8 cellular contexts compared by ENCODE assay signal in genomic region chr1:223133824-223134435, GRCh38. TPM values are rescaled to one million over a fixed set of nuclear protein-coding genes. Genes with fewer than 3 reads are reported as not detected.
A peak's percentile ranks its signal among the peaks of the same experiment; 100 is the strongest.
DNase-seq lines count a peak whose midpoint lies in the region; ATAC-seq and TF ChIP-seq lines count a peak whose summit lies in the region.

No MANE protein-coding gene starts in this region.

- no peak for TF ChIP-seq EP300 in neural cell (conservative IDR thresholded peaks at IDR 0.05; ENCODE audit: poor library complexity, severe bottlenecking)

- H3K9ac ChIP-seq in neural cell (ENCODE audit: low read length) = no peak overlapping the region

- no peaks in the 10 kb centered on the region; the same call in 1 of the 3 replicates for H3K9me3 Mint-ChIP-seq in GM23338

- H4K20me1 ChIP-seq in GM23338 (replicated peaks; ENCODE audit: insufficient read depth) = no peaks in the 10 kb centered on the region
- H4K20me1 ChIP-seq in neural cell (ENCODE audit: insufficient read depth) = no peaks in the 10 kb centered on the region

- H3K9me3 ChIP-seq in neural cell (ENCODE audit: low read length) = no peaks in the 10 kb centered on the region

- peaks cover 34% of the 10 kb centered on the region for H3K4me1 ChIP-seq in GM23338 (ENCODE audit: insufficient read depth)

- TF ChIP-seq RAD21 in neural cell (conservative IDR thresholded peaks at IDR 0.05) = peak; percentile 86

- H3K79me2 ChIP-seq in GM23338 (replicated peaks; ENCODE audit: insufficient read depth) (no peaks in the 10 kb centered on the region), neural cell (replicated peaks; ENCODE audit: insufficient read depth, low read length) (no peaks in the 10 kb centered on the region)

- H3F3A ChIP-seq in GM23338 (replicated peaks; ENCODE audit: low read depth) = no peaks in the 10 kb centered on the region; the same call in 1 of the 2 replicates
- no peaks in the 10 kb centered on the region for H3F3A ChIP-seq in neural cell (ENCODE audit: insufficient read depth, low read length, poor library complexity, severe bottlenecking)

- no peaks in the 10 kb centered on the region for H3K36me3 ChIP-seq in GM23338 (ENCODE audit: insufficient read depth)
- no peaks in the 10 kb centered on the region for H3K36me3 ChIP-seq in neural cell (ENCODE audit: insufficient read depth, low read length)

- H2AFZ ChIP-seq in GM23338 (peak overlapping the region; percentile 80), neural cell (ENCODE audit: low read depth, low read length) (peak overlapping the region; percentile 12)

- H3K4me2 ChIP-seq in GM23338 (peak overlapping the region; percentile 82), neural cell (ENCODE audit: low read length) (peak overlapping the region; percentile 69)

- peaks cover 25% of the 10 kb centered on the region for H3K27me3 ChIP-seq in GM23338 (ENCODE audit: insufficient read depth)
- peaks cover 39% of the 10 kb centered on the region for H3K27me3 ChIP-seq in neural cell (ENCODE audit: insufficient read depth, low read depth, low read length)

- peak overlapping the region; percentile 48; the same call in 1 of the 2 replicates for H3K27ac ChIP-seq in GM23338 (ENCODE audit: low read depth)
- H3K27ac ChIP-seq in neural cell (ENCODE audit: low read length) = no peak overlapping the region

- peak overlapping the region; percentile 84 for H3K27ac Mint-ChIP-seq in GM23338

- peaks cover 47% of the 10 kb centered on the region for H3K4me1 Mint-ChIP-seq in GM23338

- no peaks in the 10 kb centered on the region for H3K36me3 Mint-ChIP-seq in GM23338 (ENCODE audit: low read depth)

- H3K4me3 Mint-ChIP-seq in GM23338 = peak overlapping the region; percentile 79

- H3K4me3 ChIP-seq in GM23338 = peak overlapping the region; percentile 57
- peak overlapping the region; percentile 49 for H3K4me3 ChIP-seq in fibroblast of the aortic adventitia (ENCODE audit: low read depth, low read length)
- peak overlapping the region; percentile 60 for H3K4me3 ChIP-seq in neural cell (ENCODE audit: low read length)

- DNase-seq in DMS153 (lab: John Stamatoyannopoulos, UW) (peak; percentile 90), GM23338 (ENCODE audit: low spot score) (peak; percentile 95), SHP77 (lab: John Stamatoyannopoulos, UW) (peak; percentile 71 to 73), fibroblast of the aortic adventitia (ENCODE audit: low read depth) (peak; percentile 79)
- DNase-seq in activated T-helper 9 cell treated with anti-CD3 and anti-CD28 coated beads, Interleukin-2, amount 50 U/mL, for 16 hours (ENCODE audit: low read depth) = peak; percentile 64
- DNase-seq in stimulated activated naive CD8-positive, alpha-beta T cell treated with anti-CD3 and anti-CD28 coated beads, Interleukin-15, Interleukin-2, amounts not matched to agents 100 U/mL and 50 U/mL, for 24 hours = peak; percentile 83

- TF ChIP-seq CTCF in GM23338 (conservative IDR thresholded peaks at IDR 0.05; ENCODE audit: low read depth in 2 of 2) = peak; percentile 87 to 94
- TF ChIP-seq CTCF in LNCAP (IDR thresholded peaks at IDR 0.05) = peak; percentile 98; the same call in 1 of the 2 replicates
- TF ChIP-seq CTCF in fibroblast of the aortic adventitia (IDR thresholded peaks at IDR 0.05; ENCODE audit: insufficient read depth, low read length) = peak; percentile 96
- TF ChIP-seq CTCF in neural cell (IDR thresholded peaks at IDR 0.05; ENCODE audit: poor library complexity, severe bottlenecking) = peak; percentile 95

- ATAC-seq in GM23338 = peak; percentile 77
- peak; percentile 83 for ATAC-seq in stimulated activated naive CD8-positive, alpha-beta T cell treated with anti-CD3 and anti-CD28 coated beads, Interleukin-15, Interleukin-2, amounts not matched to agents 100 U/mL and 50 U/mL, for 24 hours

- H3K27me3 Mint-ChIP-seq in GM23338 (ENCODE audit: insufficient read depth, low read depth, poor library complexity) = peaks cover 12% of the 10 kb centered on the region

- H3K9me2 ChIP-seq in GM23338 (ENCODE audit: insufficient read depth) = peaks cover 1% of the 10 kb centered on the region; the same call in 1 of the 2 replicates
- no peaks in the 10 kb centered on the region for H3K9me2 ChIP-seq in neural cell (ENCODE audit: insufficient read depth, low read length)

TF ChIP-seq in GM23338, 12 proteins besides CTCF, POLR2A, EP300 and RAD21 (continues in another document):
- no peak for TF ChIP-seq EZH2 (IDR thresholded peaks at IDR 0.05; ENCODE audit: low read depth, unreplicated experiment)

TF ChIP-seq in neural cell, 6 proteins besides CTCF, POLR2A, EP300 and RAD21:
- TF ChIP-seq SMC3 (conservative IDR thresholded peaks at IDR 0.05; ENCODE audit: poor library complexity) = peak; percentile 97
- no peak for TF ChIP-seq EZH2 (IDR thresholded peaks at IDR 0.05; ENCODE audit: borderline replicate concordance, insufficient read depth, low read length, poor library complexity, severe bottlenecking)

RNA-seq across cellular contexts. Expression of gene TLR5, which starts 9.1 kb away (rescaled TPM):
- 0.10 and 0.50 TPM in 2 replicates for total RNA-seq in GM23338 (2014; rRNA removed; shearing (Covaris generic))
- polyA plus RNA-seq in GM23338 (2016; fragmentation: Nextera tagmentation; extraction: Ambion mirVana) = 0.39 and 1.3 TPM in 2 replicates
- 0.36 TPM in 1 of 2 replicates, not detected in the other for total RNA-seq in fibroblast of the aortic adventitia (ENCODE audit: low replicate concordance)
- not detected in 2 replicates for polyA plus RNA-seq in neural cell
- 0.24 and 1.9 TPM in 2 replicates for polyA minus RNA-seq in neural cell
